23 cellular contexts compared by ENCODE assay signal in the genomic region with DNA sequence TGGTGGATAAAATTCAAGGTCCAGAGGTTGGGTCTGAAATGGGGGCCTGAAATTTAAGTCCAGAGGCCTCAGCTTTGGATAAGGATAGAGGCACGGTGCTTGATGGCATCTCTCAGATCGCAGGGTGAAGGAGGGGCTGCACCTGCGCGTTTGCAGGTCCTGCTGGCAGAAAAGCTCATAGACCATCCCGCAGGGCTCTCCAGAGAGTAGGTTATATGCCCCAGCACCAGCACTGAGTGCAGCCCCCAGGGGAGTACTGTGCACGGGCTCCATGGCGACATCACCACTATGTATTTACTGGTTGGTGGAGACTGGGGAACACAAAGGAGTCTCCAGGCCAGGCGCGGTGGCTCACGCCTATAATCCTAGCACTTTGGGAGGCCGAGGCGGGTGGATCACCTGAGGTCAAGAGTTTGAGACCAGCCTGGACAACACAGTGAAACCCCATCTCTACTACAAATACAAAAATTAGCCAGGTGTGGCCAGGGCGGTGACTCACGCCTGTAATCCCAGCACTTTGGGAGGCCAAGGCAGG.
"Had no signal": no experiment of that assay in that cellular context is flagged by ENCODE, and none has a peak within 500 bp of the region (broad histone marks: within the 10 kb centered on the region; RNA-seq: fewer than 3 reads in every experiment).

No MANE protein-coding gene starts in this region.

- ATAC-seq: activated CD4-positive, alpha-beta T cell treated with anti-CD3 and anti-CD28 coated beads for 36 hours; activated naive CD4-positive, alpha-beta T cell treated with anti-CD3 and anti-CD28 coated beads, Interleukin-2, amount 50 U/mL, for 72 hours; activated T-cell treated with anti-CD3 and anti-CD28 coated beads, Interleukin-2, amount 50 U/mL, for 72 hours; gastrocnemius medialis; left colon; right cardiac atrium had no signal

- H3K27ac Mint-ChIP-seq: activated B cell treated with CpG ODN at 0.5 μM for 24 hours; activated CD4-positive, alpha-beta T cell treated with anti-CD3 and anti-CD28 coated beads for 36 hours; activated T-cell treated with anti-CD3 and anti-CD28 coated beads, Interleukin-2, amount 50 U/mL, for 72 hours; nephron progenitor cell; T-helper 2 cell treated with Interferon-gamma antibody and Interleukin-4, amounts not matched to agents 5 μg/mL and 100 μg/mL, for 36 hours had no signal

- H3K27me3 ChIP-seq: dorsolateral prefrontal cortex, gastrocnemius medialis, hepatocyte, tibial nerve had no signal

- H3K9me3 Mint-ChIP-seq: activated B cell treated with CpG ODN at 0.5 μM for 24 hours; activated naive CD4-positive, alpha-beta T cell treated with anti-CD3 and anti-CD28 coated beads, Interleukin-2, amount 50 U/mL, for 72 hours; activated T-cell treated with anti-CD3 and anti-CD28 coated beads, Interleukin-2, amount 50 U/mL, for 72 hours; nephron progenitor cell; T-helper 2 cell treated with Interferon-gamma antibody and Interleukin-4, amounts not matched to agents 5 μg/mL and 100 μg/mL, for 36 hours had no signal

- H3K4me3 Mint-ChIP-seq: activated B cell treated with CpG ODN at 0.5 μM for 24 hours; activated CD4-positive, alpha-beta T cell treated with anti-CD3 and anti-CD28 coated beads for 36 hours; activated T-cell treated with anti-CD3 and anti-CD28 coated beads, Interleukin-2, amount 50 U/mL, for 72 hours; nephron progenitor cell; T-helper 2 cell treated with Interferon-gamma antibody and Interleukin-4, amounts not matched to agents 5 μg/mL and 100 μg/mL, for 36 hours had no signal

- H3K36me3 ChIP-seq: gastrocnemius medialis, tibial nerve had no signal

- H3K9me3 ChIP-seq: gastrocnemius medialis, tibial nerve had no signal

- DNase-seq: activated B cell treated with CpG ODN at 0.5 μM for 24 hours; activated CD4-positive, alpha-beta T cell treated with anti-CD3 and anti-CD28 coated beads for 36 hours; activated naive CD4-positive, alpha-beta T cell; activated T-cell treated with anti-CD3 and anti-CD28 coated beads for 4 hours; activated T-cell treated with anti-CD3 and anti-CD28 coated beads, Interleukin-2, amount 50 U/mL, for 72 hours; cerebellar nuclear complex; effector memory CD4-positive, alpha-beta T cell; gastrocnemius medialis; kidney; left colon; mammary epithelial cell; nephron progenitor cell; nucleus accumbens; stimulated activated CD4-positive, alpha-beta T cell treated with anti-CD3 and anti-CD28 coated beads, Interleukin-2, amount 100 ng/mL, for 48 hours; stimulated activated naive CD4-positive, alpha-beta T cell treated with Interleukin-2 at 50 U/mL for 16 hours had no signal

- H3K4me3 ChIP-seq: coronary artery, dorsolateral prefrontal cortex, gastrocnemius medialis, hepatocyte, tibial nerve had no signal

- H3K27me3 Mint-ChIP-seq: activated B cell treated with CpG ODN at 0.5 μM for 24 hours; activated CD4-positive, alpha-beta T cell treated with anti-CD3 and anti-CD28 coated beads for 36 hours had no signal

- H3K27ac ChIP-seq: coronary artery, gastrocnemius medialis, hepatocyte, parathyroid adenoma had no signal

- H2AFZ ChIP-seq: hepatocyte, parathyroid adenoma had no signal

- H3K9ac ChIP-seq: parathyroid adenoma had no signal

- H3K4me2 ChIP-seq: hepatocyte had no signal
